9 cellular contexts compared by ENCODE assay signal in the genomic region with DNA sequence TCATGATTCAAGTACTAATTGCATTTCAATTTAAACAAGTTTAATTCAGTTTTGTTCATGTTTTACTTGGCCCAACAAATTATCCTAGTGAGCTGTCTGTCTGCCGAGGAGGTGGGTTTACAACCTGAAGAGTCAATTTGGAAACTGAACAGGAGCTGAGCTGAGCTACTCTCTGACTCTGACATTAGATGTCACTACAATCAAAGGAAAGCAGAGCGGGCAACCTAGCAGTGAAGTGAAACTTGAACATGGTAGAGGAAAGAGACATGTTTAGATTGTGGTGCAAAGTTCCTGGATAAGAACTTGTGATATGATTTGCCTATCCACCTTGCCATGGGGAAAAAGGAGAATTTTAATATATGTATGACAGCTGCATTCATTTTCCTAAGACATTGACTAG. TPM values are rescaled to one million over a fixed set of nuclear protein-coding genes. Genes with fewer than 3 reads are reported as not detected.
DNase-seq lines count a peak whose midpoint lies in the region; ATAC-seq, FAIRE-seq and TF ChIP-seq lines count a peak whose summit lies in the region.
"Had no signal": no experiment of that assay in that cellular context is flagged by ENCODE, and none has a peak within 500 bp of the region (broad histone marks: within the 10 kb centered on the region; RNA-seq: fewer than 3 reads in every experiment).

No MANE protein-coding gene starts in this region.

- peak; percentile 22 to 61 for DNase-seq in NOMO-1 (lab: John Stamatoyannopoulos, UW; ENCODE audit: unreplicated experiment in 2 of 2)
- no peak for DNase-seq in NOMO-1 treated with dmso at 0.1 percent for 144 hours (lab: John Stamatoyannopoulos, UW; ENCODE audit: unreplicated experiment)
- peak; percentile 6 for DNase-seq in H7
- DNase-seq in NCI-H146 treated with DMSO at 0.1 percent for 48 hours (lab: John Stamatoyannopoulos, UW; ENCODE audit: unreplicated experiment): peak; percentile 66
- DNase-seq in astrocyte of the spinal cord (ENCODE audit: low read depth, low spot score): peak; percentile 71
- no peak for DNase-seq in kidney
- peak; percentile 60 for DNase-seq in ureter (ENCODE audit: low spot score)
- DNase-seq in aorta: no peak

- H3K4me3 ChIP-seq in H7 (ENCODE audit: insufficient read depth, low read depth, low read length) (no peak overlapping the region), astrocyte of the spinal cord (ENCODE audit: low read depth, low read length) (no peak overlapping the region), kidney (ENCODE audit: low read length in 2 of 2) (no peak overlapping the region), aorta (ENCODE audit: low read length in 2 of 2) (no peak overlapping the region)

- no peaks in the 10 kb centered on the region for H3K27me3 ChIP-seq in H7 (ENCODE audit: control insufficient read depth, insufficient read depth, low read length)
- peaks cover 0 to 2% of the 10 kb centered on the region in 2 donors for H3K27me3 ChIP-seq in aorta (ENCODE audit: control insufficient read depth in 1 of 2, insufficient read depth in 2 of 2, low read length in 1 of 2)

- intact Hi-C loops in kidney (cut with DNase I) (no loop called here), aorta (cut with DNase I) (no loop called here)

- H3K9ac ChIP-seq in kidney (ENCODE audit: low read length in 2 of 2): no peak overlapping the region

- no peaks in the 10 kb centered on the region for H3K4me1 ChIP-seq in kidney (ENCODE audit: control insufficient read depth in 1 of 2, insufficient read depth in 1 of 2, low read depth in 1 of 2, low read length in 2 of 2)
- H3K4me1 ChIP-seq in aorta (ENCODE audit: control insufficient read depth in 1 of 2, insufficient read depth in 2 of 2, low read length in 2 of 2): no peaks in the 10 kb centered on the region

- TF ChIP-seq CTCF in astrocyte of the spinal cord (IDR thresholded peaks at IDR 0.05; ENCODE audit: low read depth, low read length): peak; percentile 69
- TF ChIP-seq CTCF in kidney (IDR thresholded peaks at IDR 0.05; ENCODE audit: borderline replicate concordance, extremely low read depth, insufficient read depth): peak; percentile 28

- no peaks in the 10 kb centered on the region for H3K36me3 ChIP-seq in H7 (replicated peaks; ENCODE audit: control insufficient read depth, insufficient read depth, low read length)
- no peaks in the 10 kb centered on the region for H3K36me3 ChIP-seq in kidney (ENCODE audit: control insufficient read depth in 1 of 2, insufficient read depth in 2 of 2, low read length in 2 of 2)
- no peaks in the 10 kb centered on the region for H3K36me3 ChIP-seq in aorta (ENCODE audit: control insufficient read depth in 1 of 2, insufficient read depth in 2 of 2, low read length in 1 of 2)

- no peak for ATAC-seq in aorta (ENCODE audit: low FRiP score)

- no peak for FAIRE-seq in kidney (lab: Jason Lieb, UNC)

- 31 to 36% methylated on average over 2 of the region's 2 CpGs for WGBS in aorta, 2 donors

- no peaks in the 10 kb centered on the region for H3K9me3 ChIP-seq in kidney (ENCODE audit: control insufficient read depth in 1 of 2, low read length in 2 of 2)
- H3K9me3 ChIP-seq in aorta (ENCODE audit: control insufficient read depth, low read length): no peaks in the 10 kb centered on the region

- in situ Hi-C loops in astrocyte of the spinal cord (cut with HindIII; ENCODE audit: low sequenced_read_pairs): no loop called here

- H3K27ac ChIP-seq in kidney (ENCODE audit: low read depth in 2 of 2, low read length in 2 of 2): no peak overlapping the region
- no peak overlapping the region for H3K27ac ChIP-seq in aorta (ENCODE audit: low read depth in 1 of 2, low read length in 2 of 2)

RNA-seq across cellular contexts. Expression of gene AGR3, which starts 9.6 kb away (rescaled TPM):
- not detected in 2 replicates for total RNA-seq in H7 (2014; rRNA removed; shearing (Covaris generic))
- total RNA-seq in kidney (20.3 TPM), ureter (8.7 TPM), aorta (not detected)
- polyA plus RNA-seq in kidney (ENCODE audit: insufficient read depth, low read depth, low replicate concordance) (1.7 TPM), aorta (100 to 1,000 TPM in 1 of 2 donors, not detected in 1; 100 TPM)
- total RNA-seq: CD8-positive, alpha-beta memory T cell had no signal
- polyA plus RNA-seq: CD8-positive, alpha-beta memory T cell had no signal

Comparison
In these comparisons a context has a peak if more than half of its experiments do, and no peak if none do; other contexts are left out.
1. DNase-seq: peak in NOMO-1 (2 of 2), H7 (single experiment), NCI-H146 treated with DMSO at 0.1 percent for 48 hours (single experiment), astrocyte of the spinal cord (single experiment) and ureter (single experiment); none in NOMO-1 treated with dmso at 0.1 percent for 144 hours (single experiment), kidney (single experiment) and aorta (0 of 2).